Comparison of ENCODE assay signal across 14 cellular contexts in the genomic region with DNA sequence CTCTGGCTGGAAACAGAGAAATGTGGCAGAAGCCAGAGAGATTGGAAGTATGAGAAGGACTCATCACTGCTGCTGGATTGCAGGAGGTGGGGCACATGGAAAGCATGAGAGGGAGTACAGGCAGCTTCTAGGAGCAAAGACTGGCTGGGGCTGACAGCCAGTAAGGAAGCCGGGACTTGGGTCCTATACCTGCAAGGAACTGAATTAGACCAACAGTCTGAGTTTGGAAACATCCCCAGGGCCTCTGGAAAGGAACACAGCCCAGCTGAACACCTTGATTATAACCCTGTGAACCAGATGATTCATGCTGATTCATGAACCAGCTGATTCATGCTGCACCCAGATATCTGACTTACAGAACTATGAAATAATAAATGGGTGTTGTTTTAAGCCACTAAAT.
DNase-seq lines count a peak whose midpoint lies in the region; ATAC-seq and TF ChIP-seq lines count a peak whose summit lies in the region.
"Had no signal": no experiment of that assay in that cellular context is flagged by ENCODE, and none has a peak within 500 bp of the region (broad histone marks: within the 10 kb centered on the region; RNA-seq: fewer than 3 reads in every experiment).

No MANE protein-coding gene starts in this region.

- ATAC-seq in upper lobe of left lung (ENCODE audit: low FRiP score in 2 of 2) = no peak
- ATAC-seq in effector memory CD8-positive, alpha-beta T cell (replicated peaks) = no peak
- ATAC-seq: stimulated activated naive B cell treated with anti-CD40 and anti-IgM and Interleukin-4, amounts not matched to agents 10 μg/mL and 1 μg/mL and 100 μg/mL, for 72 hours had no signal

- H3K4ac ChIP-seq in mesendoderm (ENCODE audit: low read depth, low read length) = no peak overlapping the region

- no peaks in the 10 kb centered on the region for H3K36me3 ChIP-seq in brain microvascular endothelial cell (replicated peaks)
- H3K36me3 ChIP-seq in mesendoderm (ENCODE audit: control insufficient read depth, insufficient read depth, low read length) = no peaks in the 10 kb centered on the region
- H3K36me3 ChIP-seq in upper lobe of left lung = peaks cover 0 to 13% (median 4%) of the 10 kb centered on the region in 4 donors

- no peak for TF ChIP-seq POLR2A in upper lobe of left lung (IDR thresholded peaks at IDR 0.05)

- no peak overlapping the region for H4K5ac ChIP-seq in mesendoderm (ENCODE audit: low read length)

- H3K23ac ChIP-seq in mesendoderm (ENCODE audit: low read length) = no peak overlapping the region

- H3K4me3 ChIP-seq in brain microvascular endothelial cell (ENCODE audit: low read depth, low read length) (no peak overlapping the region), mesendoderm (ENCODE audit: low read length) (no peak overlapping the region), upper lobe of left lung (no peak overlapping the region)

- no peak overlapping the region for H4K8ac ChIP-seq in mesendoderm (ENCODE audit: low read depth, low read length)

- H3K9ac ChIP-seq in mesendoderm (ENCODE audit: low read length) = no peak overlapping the region

- H3K4me1 ChIP-seq in mesendoderm (ENCODE audit: control insufficient read depth, low read depth, low read length) (no peaks in the 10 kb centered on the region), upper lobe of left lung (peaks cover 0 to 4% (median 0%) of the 10 kb centered on the region in 4 donors)

- no peaks in the 10 kb centered on the region for H3K27me3 Mint-ChIP-seq in type B pancreatic cell
- H3K27me3 Mint-ChIP-seq in effector memory CD8-positive, alpha-beta T cell = no peaks in the 10 kb centered on the region
- H3K27me3 Mint-ChIP-seq: activated CD4-positive, alpha-beta memory T cell treated with anti-CD3 and anti-CD28 coated beads for 36 hours; B cell; central memory CD8-positive, alpha-beta T cell; stimulated activated naive B cell treated with anti-CD40 and anti-IgM and Interleukin-4, amounts not matched to agents 10 μg/mL and 1 μg/mL and 100 μg/mL, for 72 hours had no signal

- no peaks in the 10 kb centered on the region for H3K79me1 ChIP-seq in mesendoderm (ENCODE audit: low read length)

- no peak overlapping the region for H2BK5ac ChIP-seq in mesendoderm (ENCODE audit: low read length)

- DNase-seq in EH (ENCODE audit: low read depth) (peak; percentile 23), M059J (ENCODE audit: low read depth) (peak; percentile 83), brain microvascular endothelial cell (peak; percentile 64), islet precursor cell (peak; percentile 82), type B pancreatic cell (ENCODE audit: extremely low spot score, unreplicated experiment) (no peak), mesendoderm (no peak), upper lobe of left lung (no peak)
- DNase-seq in effector memory CD8-positive, alpha-beta T cell = no peak
- DNase-seq: activated CD4-positive, alpha-beta memory T cell treated with anti-CD3 and anti-CD28 coated beads for 36 hours; NCI-H2171 treated with DMSO at 0.1 percent for 48 hours; stimulated activated CD4-positive, alpha-beta T cell treated with anti-CD3 and anti-CD28 coated beads, Interleukin-4, amount 100 ng/mL, for 24 hours; stimulated activated naive B cell treated with anti-CD40 and anti-IgM and Interleukin-4, amounts not matched to agents 10 μg/mL and 1 μg/mL and 100 μg/mL, for 72 hours had no signal

- H2BK120ac ChIP-seq in mesendoderm (ENCODE audit: low read depth, low read length) = no peak overlapping the region

- in situ Hi-C loops in brain microvascular endothelial cell (cut with HindIII; ENCODE audit: low pct_ligation_motif_present, low sequenced_read_pairs) = no loop called here

- H3K4me3 Mint-ChIP-seq in type B pancreatic cell = no peak overlapping the region
- H3K4me3 Mint-ChIP-seq in effector memory CD8-positive, alpha-beta T cell = no peak overlapping the region
- H3K4me3 Mint-ChIP-seq: activated CD4-positive, alpha-beta memory T cell treated with anti-CD3 and anti-CD28 coated beads for 36 hours; B cell; central memory CD8-positive, alpha-beta T cell; stimulated activated naive B cell treated with anti-CD40 and anti-IgM and Interleukin-4, amounts not matched to agents 10 μg/mL and 1 μg/mL and 100 μg/mL, for 72 hours had no signal

- no peak overlapping the region for H2AK5ac ChIP-seq in mesendoderm (ENCODE audit: low read length)

- H3K18ac ChIP-seq in mesendoderm (ENCODE audit: low read length) = no peak overlapping the region

- H3K4me1 Mint-ChIP-seq in type B pancreatic cell (ENCODE audit: unreplicated experiment) = no peaks in the 10 kb centered on the region
- H3K4me1 Mint-ChIP-seq in effector memory CD8-positive, alpha-beta T cell (ENCODE audit: low read depth in 2 of 2) = peaks cover 5 to 10% of the 10 kb centered on the region in 2 donors

- no peak for TF ChIP-seq CTCF in brain microvascular endothelial cell (IDR thresholded peaks at IDR 0.05; ENCODE audit: low read depth, low read length, missing control alignments)
- no peak for TF ChIP-seq CTCF in type B pancreatic cell (conservative IDR thresholded peaks at IDR 0.05)
- TF ChIP-seq CTCF in upper lobe of left lung (IDR thresholded peaks at IDR 0.05) = no peak

- H3K36me3 Mint-ChIP-seq in type B pancreatic cell = no peaks in the 10 kb centered on the region
- no peaks in the 10 kb centered on the region for H3K36me3 Mint-ChIP-seq in effector memory CD8-positive, alpha-beta T cell (ENCODE audit: insufficient read depth)

- no peak overlapping the region for H3K4me2 ChIP-seq in mesendoderm (ENCODE audit: low read length)

- no peaks in the 10 kb centered on the region for H3K9me3 ChIP-seq in upper lobe of left lung

- TF ChIP-seq EP300 in upper lobe of left lung (IDR thresholded peaks at IDR 0.05) = no peak

- H3K27ac ChIP-seq in brain microvascular endothelial cell (peak overlapping the region; percentile 2), mesendoderm (ENCODE audit: low read depth, low read length) (no peak overlapping the region), upper lobe of left lung (no peak overlapping the region)

- no peak overlapping the region for H2BK15ac ChIP-seq in mesendoderm (replicated peaks; ENCODE audit: low read depth)

- H3K9me3 Mint-ChIP-seq in type B pancreatic cell = no peaks in the 10 kb centered on the region
- H3K9me3 Mint-ChIP-seq in effector memory CD8-positive, alpha-beta T cell = no peaks in the 10 kb centered on the region
- H3K9me3 Mint-ChIP-seq: activated CD4-positive, alpha-beta memory T cell treated with anti-CD3 and anti-CD28 coated beads for 36 hours; central memory CD8-positive, alpha-beta T cell; stimulated activated naive B cell treated with anti-CD40 and anti-IgM and Interleukin-4, amounts not matched to agents 10 μg/mL and 1 μg/mL and 100 μg/mL, for 72 hours had no signal

- H3K56ac ChIP-seq in mesendoderm (ENCODE audit: low read length) = no peak overlapping the region

- no CpG with 5 or more reads among the region's 1 CpG for WGBS in mesendoderm (ENCODE audit: extremely low coverage, insufficient coverage, low lambda C conversion rate)
- WGBS in upper lobe of left lung, 2 donors = 83 to 90% methylated on average over 1 of the region's 1 CpG

- H3K79me2 ChIP-seq in mesendoderm (ENCODE audit: control insufficient read depth, insufficient read depth, low read length) = no peaks in the 10 kb centered on the region

- no peak overlapping the region for H3K27ac Mint-ChIP-seq in type B pancreatic cell
- no peak overlapping the region for H3K27ac Mint-ChIP-seq in effector memory CD8-positive, alpha-beta T cell
- H3K27ac Mint-ChIP-seq: activated CD4-positive, alpha-beta memory T cell treated with anti-CD3 and anti-CD28 coated beads for 36 hours; B cell; stimulated activated naive B cell treated with anti-CD40 and anti-IgM and Interleukin-4, amounts not matched to agents 10 μg/mL and 1 μg/mL and 100 μg/mL, for 72 hours had no signal

- H3K27me3 ChIP-seq in brain microvascular endothelial cell (replicated peaks) (no peaks in the 10 kb centered on the region), mesendoderm (ENCODE audit: insufficient read depth, low read length, poor library complexity) (no peaks in the 10 kb centered on the region), upper lobe of left lung (no peaks in the 10 kb centered on the region)

Comparison
In these comparisons a context has a peak if more than half of its experiments do, and no peak if none do; other contexts are left out.
1. DNase-seq: peak in EH (single experiment), M059J (single experiment), brain microvascular endothelial cell (single experiment) and islet precursor cell (single experiment); none in type B pancreatic cell (single experiment), mesendoderm (single experiment), upper lobe of left lung (0 of 2) and effector memory CD8-positive, alpha-beta T cell (0 of 3).